1 cellular context compared by ENCODE assay signal in the genomic region with DNA sequence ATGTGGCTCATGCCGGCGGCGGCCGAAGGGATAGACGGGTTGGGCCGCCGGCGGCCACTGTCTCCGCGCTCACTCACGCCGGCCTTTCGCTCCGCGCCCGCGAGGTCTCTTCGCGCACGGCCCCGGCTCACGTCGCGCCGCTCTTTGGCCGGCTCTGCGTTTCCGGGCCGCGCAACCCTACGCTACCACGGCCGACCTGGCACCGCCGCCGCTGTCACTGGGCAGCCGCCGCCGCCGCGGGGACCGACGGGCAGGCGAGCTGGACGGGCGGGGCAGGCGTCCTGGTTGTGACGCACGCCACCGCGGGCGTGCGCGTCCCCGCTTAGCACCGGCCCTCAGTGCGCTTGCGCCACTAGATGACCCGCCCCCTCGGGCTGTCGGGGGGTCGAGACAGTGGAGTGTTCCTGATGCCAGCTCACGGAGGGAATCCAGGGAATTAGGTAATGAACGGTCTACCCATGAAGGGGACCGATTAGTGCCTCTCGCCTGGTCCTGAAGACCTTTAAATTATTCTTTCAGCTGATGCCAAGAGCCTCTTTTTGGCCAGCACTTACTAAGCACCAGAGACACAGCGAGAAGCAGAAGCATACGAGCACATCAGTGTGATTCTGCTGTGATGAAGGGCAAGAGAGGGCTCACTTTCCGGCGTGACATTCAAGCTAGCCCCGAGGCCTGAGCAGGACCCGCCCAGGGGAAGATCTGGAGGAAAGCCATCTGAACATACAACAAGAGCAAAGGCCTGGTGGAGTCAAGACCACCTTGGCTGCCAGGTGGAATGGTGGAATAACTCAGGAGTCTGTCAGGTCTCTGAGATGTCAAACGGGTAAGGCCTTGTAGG.
TF ChIP-seq lines count a peak whose summit lies in the region.

TSS of gene PRKAR2A (minus strand) at position 289 of the 838 bp plus-strand sequence. CDS start at position 11, 278 bp downstream.

TF ChIP-seq in WTC11, 78 proteins besides CTCF, POLR2A, EP300 and RAD21 (continued from another document):
- TF ChIP-seq AR (CRISPR knock-in tag; IDR thresholded peaks at IDR 0.05) (no peak), FOXP1 (CRISPR knock-in tag; IDR thresholded peaks at IDR 0.05; ENCODE audit: borderline replicate concordance) (peak; percentile 77; the same call in 1 of the 2 replicates), SMAD3 (CRISPR knock-in tag; IDR thresholded peaks at IDR 0.05; ENCODE audit: borderline replicate concordance) (no peak), RELA (CRISPR knock-in tag; IDR thresholded peaks at IDR 0.05; ENCODE audit: borderline replicate concordance) (peak; percentile 92; the same call in 1 of the 2 replicates), ETV6 (CRISPR knock-in tag; IDR thresholded peaks at IDR 0.05) (0 out of 2 replicates have a peak, but pooled peaks have one; percentile 8), GABPB1 (CRISPR knock-in tag; IDR thresholded peaks at IDR 0.05) (peak; percentile 57), HMGXB4 (CRISPR knock-in tag; IDR thresholded peaks at IDR 0.05) (peak; percentile 86; the same call in 1 of the 2 replicates), MAX (CRISPR knock-in tag; IDR thresholded peaks at IDR 0.05) (peak; percentile 78), FOXK1 (CRISPR knock-in tag; IDR thresholded peaks at IDR 0.05) (peak; percentile 81), TCF7 (CRISPR knock-in tag; IDR thresholded peaks at IDR 0.05; ENCODE audit: low read depth) (0 out of 2 replicates have a peak, but pooled peaks have one; percentile 25), TEAD1 (CRISPR knock-in tag; IDR thresholded peaks at IDR 0.05) (peak; percentile 74; the same call in 1 of the 2 replicates), TP53 (CRISPR knock-in tag; IDR thresholded peaks at IDR 0.05) (0 out of 2 replicates have a peak, but pooled peaks have one; percentile 20), NFE2L1 (CRISPR knock-in tag; IDR thresholded peaks at IDR 0.05) (no peak)
